19 cellular contexts compared by ENCODE assay signal in the genomic region with DNA sequence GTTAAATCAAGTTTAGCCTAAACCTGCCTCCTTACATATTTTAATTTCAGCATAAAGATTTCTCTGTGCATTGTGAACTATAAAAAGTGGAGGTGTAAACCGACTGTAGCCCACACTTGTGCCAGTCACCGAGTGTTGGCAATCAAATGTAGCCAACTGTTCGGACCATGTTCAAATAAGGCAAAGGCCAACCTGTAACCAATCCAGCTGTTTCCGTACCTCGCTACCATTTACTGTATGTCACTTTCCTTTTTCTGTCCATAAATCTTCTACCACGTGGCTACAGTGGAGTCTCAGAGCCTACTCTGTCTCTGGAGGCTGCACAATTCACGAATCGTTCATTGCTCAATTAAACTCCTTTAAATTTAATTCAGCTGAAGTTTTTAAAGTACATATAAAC.
DNase-seq lines count a peak whose midpoint lies in the region; ATAC-seq, FAIRE-seq and TF ChIP-seq lines count a peak whose summit lies in the region.
"Had no signal": no experiment of that assay in that cellular context is flagged by ENCODE, and none has a peak within 500 bp of the region (broad histone marks: within the 10 kb centered on the region; RNA-seq: fewer than 3 reads in every experiment).

No MANE protein-coding gene starts in this region.

- H3K9ac ChIP-seq in HepG2 (ENCODE audit: insufficient read depth, low read depth, low read length) = no peak overlapping the region
- H3K9ac ChIP-seq in H1 (replicated peaks in 1 of 4; ENCODE audit: extremely low read depth in 1 of 4, low read depth in 3 of 4, low read length in 3 of 4) = no peak overlapping the region
- H3K9ac ChIP-seq: BLaER1 had no signal

- no peak overlapping the region for H2BK120ac ChIP-seq in H1 (replicated peaks; ENCODE audit: low read depth, low read length)

- TF ChIP-seq EP300 in HepG2 (IDR thresholded peaks at IDR 0.05; ENCODE audit: low read depth in 2 of 2, low read length in 2 of 2) = no peak
- no peak for TF ChIP-seq EP300 in HepG2 (CRISPR knock-in tag; IDR thresholded peaks at IDR 0.05; ENCODE audit: borderline replicate concordance)
- no peak for TF ChIP-seq EP300 in H1 (IDR thresholded peaks at IDR 0.05; ENCODE audit: borderline replicate concordance in 1 of 2, low read depth in 2 of 2, low read length in 2 of 2)

- ATAC-seq in right lobe of liver (peak; percentile 38 to 85 (median 48)), HepG2 (no peak), GM19397 (IDR thresholded peaks at IDR 0.05; ENCODE audit: unreplicated experiment) (no peak)
- ATAC-seq: CD8-positive, alpha-beta T cell; GM12878 had no signal

- H3K56ac ChIP-seq in H1 (replicated peaks; ENCODE audit: insufficient read length, low read depth, low read length) = no peak overlapping the region

- H3K27me3 ChIP-seq in right lobe of liver = no peaks in the 10 kb centered on the region
- no peaks in the 10 kb centered on the region for H3K27me3 ChIP-seq in HepG2 (ENCODE audit: control insufficient read depth in 1 of 2, insufficient read depth in 2 of 2, low read length in 2 of 2)
- no peaks in the 10 kb centered on the region for H3K27me3 ChIP-seq in H1 (replicated peaks in 1 of 4; ENCODE audit: control insufficient read depth in 3 of 4, extremely low read depth in 1 of 4, insufficient read depth in 3 of 4, low read length in 3 of 4)
- H3K27me3 ChIP-seq in osteoblast (ENCODE audit: insufficient read depth, low read length) = no peaks in the 10 kb centered on the region
- H3K27me3 ChIP-seq: BLaER1 had no signal

- H4K20me1 ChIP-seq in HepG2 (ENCODE audit: insufficient read depth, low read length) (no peaks in the 10 kb centered on the region), H1 (replicated peaks in 1 of 2; ENCODE audit: control insufficient read depth in 1 of 2, insufficient read depth in 2 of 2, low read length in 2 of 2) (no peaks in the 10 kb centered on the region), osteoblast (ENCODE audit: insufficient read depth, low read length) (no peaks in the 10 kb centered on the region)
- H4K20me1 ChIP-seq: BLaER1 had no signal

- H3K4me3 ChIP-seq in right lobe of liver (no peak overlapping the region), HepG2 (replicated peaks in 1 of 3; ENCODE audit: insufficient read depth in 1 of 3, low read depth in 2 of 3, low read length in 3 of 3) (no peak overlapping the region), H1 (ENCODE audit: extremely low read depth in 1 of 4, insufficient read depth in 2 of 4, low read depth in 3 of 4, low read length in 4 of 4) (no peak overlapping the region), osteoblast (ENCODE audit: insufficient read depth, low read length) (no peak overlapping the region)
- H3K4me3 ChIP-seq: BLaER1, GM12878 had no signal

- H3K4me2 ChIP-seq in HepG2 (ENCODE audit: low read depth, low read length) (no peak overlapping the region), H1 (ENCODE audit: insufficient read depth in 1 of 2, low read depth in 2 of 2, low read length in 2 of 2) (no peak overlapping the region), osteoblast (ENCODE audit: insufficient read depth, low read length) (no peak overlapping the region)
- H3K4me2 ChIP-seq: BLaER1 had no signal

- H3K9me3 ChIP-seq in right lobe of liver (no peaks in the 10 kb centered on the region), HepG2 (ENCODE audit: low read length) (no peaks in the 10 kb centered on the region), H1 (ENCODE audit: insufficient read depth in 2 of 2, low read depth in 1 of 2, low read length in 1 of 2) (peaks cover 0 to 3% of the 10 kb centered on the region in 2 experiments; a peak in 1 of 4 replicates), osteoblast (ENCODE audit: low read depth, low read length) (no peaks in the 10 kb centered on the region)
- H3K9me3 ChIP-seq: Caco-2 had no signal

- no peak overlapping the region for H3K4ac ChIP-seq in H1 (replicated peaks; ENCODE audit: insufficient read length, low read depth, low read length)

- H4K91ac ChIP-seq in H1 (replicated peaks; ENCODE audit: insufficient read length, low read length) = no peak overlapping the region

- no peak overlapping the region for H2BK20ac ChIP-seq in H1 (ENCODE audit: low read length)

- CTCF ChIA-PET in HepG2 (lab: Yijun Ruan, JAX; ENCODE audit: low intra/inter-chr PET ratio, low total read pairs) (no interaction called here), H1 (lab: Charles Lee; ENCODE audit: partially characterized antibody) (no interaction called here)

- no peaks in the 10 kb centered on the region for H3K79me1 ChIP-seq in H1 (ENCODE audit: low read depth, low read length)

- H2AFZ ChIP-seq in HepG2 (ENCODE audit: low read length) (no peak overlapping the region), H1 (ENCODE audit: low read length) (0 out of 2 replicates have a peak overlapping the region, but pooled peaks have one; percentile 22), osteoblast (ENCODE audit: low read length) (peak overlapping the region; percentile 25)

- H3K79me2 ChIP-seq in HepG2 (ENCODE audit: insufficient read depth, low read length) (no peaks in the 10 kb centered on the region), H1 (ENCODE audit: control insufficient read depth in 1 of 2, insufficient read depth in 2 of 2, low read length in 2 of 2) (no peaks in the 10 kb centered on the region), osteoblast (ENCODE audit: insufficient read depth, low read length) (no peaks in the 10 kb centered on the region)

- H4K8ac ChIP-seq in H1 (ENCODE audit: extremely low read depth, insufficient read depth, low read length) = no peak overlapping the region

- TF ChIP-seq POLR2A in right lobe of liver (IDR thresholded peaks at IDR 0.05) (no peak), HepG2 (IDR thresholded peaks at IDR 0.05; ENCODE audit: insufficient read depth in 1 of 2, low read depth in 2 of 2, low read length in 2 of 2) (no peak), H1 (IDR thresholded peaks at IDR 0.05; ENCODE audit: control extremely low read depth in 1 of 2, low read depth in 2 of 2, low read length in 2 of 2) (no peak)

- H4K5ac ChIP-seq in H1 (ENCODE audit: insufficient read length, low read depth, low read length) = no peak overlapping the region

- no peak overlapping the region for H3K23ac ChIP-seq in H1 (ENCODE audit: insufficient read length)

- 33% methylated on average over 8 of the region's 8 CpGs for WGBS in right lobe of liver (ENCODE audit: insufficient coverage, low coverage, low lambda C conversion rate, missing lambda C conversion rate)
- 24% methylated on average over 8 of the region's 8 CpGs for WGBS in HepG2 (ENCODE audit: low lambda C conversion rate)
- WGBS in H1 (ENCODE audit: extremely low coverage in 1 of 2, insufficient coverage in 1 of 2, insufficient read length in 1 of 2, insufficient replicate concordance in 2 of 2, low coverage in 1 of 2, low lambda C conversion rate in 2 of 2, missing lambda C conversion rate in 1 of 2), 2 experiments = 97% methylated on average over 8 of the region's 8 CpGs; no CpG with 5 or more reads in 1 of the 2 experiments

- DNase-seq in right lobe of liver = no peak
- no peak for DNase-seq in HepG2 (ENCODE audit: low spot score)
- DNase-seq in H1 (ENCODE audit: low read depth in 1 of 2, low spot score in 2 of 2) = no peak
- DNase-seq in osteoblast (ENCODE audit: insufficient read length, low spot score, missing footprints) = no peak
- no peak for DNase-seq in kidney glomerular epithelial cell (lab: John Stamatoyannopoulos, UW)
- DNase-seq: Caco-2; CD4-positive, CD25-positive, alpha-beta regulatory T cell; CD8-positive, alpha-beta T cell; DMS153; DND-41; GOT3; H7; HCEC 1CT had no signal

- no peak for TF ChIP-seq CTCF in right lobe of liver (IDR thresholded peaks at IDR 0.05)
- TF ChIP-seq CTCF in HepG2 (CRISPR knock-in tag; IDR thresholded peaks at IDR 0.05) = no peak
- TF ChIP-seq CTCF in H1 (IDR thresholded peaks at IDR 0.05; ENCODE audit: control extremely low read depth in 1 of 3, insufficient read depth in 1 of 3, low read depth in 1 of 3, low read length in 3 of 3) = no peak
- TF ChIP-seq CTCF in osteoblast (IDR thresholded peaks at IDR 0.05; ENCODE audit: extremely low read depth, low read depth, low read length) = no peak

- no peak overlapping the region for H2BK15ac ChIP-seq in H1 (ENCODE audit: low read length)

- H3K18ac ChIP-seq in H1 (ENCODE audit: extremely low read depth, low read length) = no peak overlapping the region

- H2BK5ac ChIP-seq in H1 (ENCODE audit: low read depth, low read length) = no peak overlapping the region

- intact Hi-C loops in right lobe of liver (cut with DNase I) = no loop called here
- intact Hi-C loops in HepG2 (cut with micrococcal nuclease; ENCODE audit: unreplicated experiment) = no loop called here

- H3K27ac ChIP-seq in right lobe of liver (no peak overlapping the region), HepG2 (ENCODE audit: extremely low read length, insufficient read depth, low read length) (no peak overlapping the region), H1 (ENCODE audit: low read depth, low read length) (no peak overlapping the region), osteoblast (ENCODE audit: low read depth, low read length) (no peak overlapping the region)
- H3K27ac ChIP-seq: 22Rv1, BLaER1, C4-2B had no signal

- no peak for TF ChIP-seq RAD21 in HepG2 (CRISPR knock-in tag; IDR thresholded peaks at IDR 0.05)
- TF ChIP-seq RAD21 in H1 (IDR thresholded peaks at IDR 0.05 in 1 of 2, conservative IDR thresholded peaks at IDR 0.05 in 1 of 2; ENCODE audit: low read depth in 2 of 2, low read length in 2 of 2) = no peak

- H3K23me2 ChIP-seq in H1 (ENCODE audit: low read depth, low read length) = no peaks in the 10 kb centered on the region

- BruUV-seq in HepG2 (replicated peaks; lab: Mats Ljungman, UMichigan) = no TSS peak

- H3K36me3 ChIP-seq in right lobe of liver = no peaks in the 10 kb centered on the region
- H3K36me3 ChIP-seq in HepG2 (replicated peaks in 1 of 2; ENCODE audit: control insufficient read depth in 1 of 2, insufficient read depth in 2 of 2, low read length in 2 of 2) = no peaks in the 10 kb centered on the region
- H3K36me3 ChIP-seq in H1 (ENCODE audit: control insufficient read depth in 2 of 4, insufficient read depth in 4 of 4, low read length in 3 of 4) = no peaks in the 10 kb centered on the region
- H3K36me3 ChIP-seq in osteoblast (ENCODE audit: insufficient read depth, low read length) = no peaks in the 10 kb centered on the region
- H3K36me3 ChIP-seq: BLaER1 had no signal

- H3K14ac ChIP-seq in H1 (ENCODE audit: insufficient read length) = no peak overlapping the region

- POLR2A ChIA-PET in HepG2 (lab: Yijun Ruan, JAX) (no interaction called here), H1 (lab: Charles Lee; ENCODE audit: partially characterized antibody) (no interaction called here)

- H2AK5ac ChIP-seq in H1 (ENCODE audit: low read depth, low read length) = no peak overlapping the region

- in situ Hi-C loops in HepG2 (cut with HindIII; ENCODE audit: extremely low pct_ligation_motif_present, low pct_unique_long_range_greater_than_20kb) = no loop called here

- no peaks in the 10 kb centered on the region for H3K4me1 ChIP-seq in right lobe of liver
- H3K4me1 ChIP-seq in HepG2 (ENCODE audit: insufficient read depth, low read length) = no peaks in the 10 kb centered on the region
- peaks cover 0 to 2% (median 0%) of the 10 kb centered on the region in 4 experiments; a peak in 1 of 7 replicates for H3K4me1 ChIP-seq in H1 (replicated peaks in 1 of 4; ENCODE audit: control insufficient read depth in 3 of 4, insufficient read depth in 4 of 4, low read length in 3 of 4)
- peaks cover 5% of the 10 kb centered on the region for H3K4me1 ChIP-seq in osteoblast (ENCODE audit: insufficient read depth, low read length)
- H3K4me1 ChIP-seq: BLaER1, Caco-2 had no signal

- no peak for FAIRE-seq in HepG2 (lab: Jason Lieb, UNC)
- no peak for FAIRE-seq in H1 (lab: Jason Lieb, UNC)
- FAIRE-seq: GM12878, GM19239 had no signal

- H2BK12ac ChIP-seq in H1 (ENCODE audit: low read depth, low read length) = 0 out of 2 replicates have a peak overlapping the region, but pooled peaks have one; percentile 33

Comparison
In these comparisons a context has a peak if more than half of its experiments do, and no peak if none do; other contexts are left out.
1. ATAC-seq: peak in right lobe of liver (4 of 4); none in HepG2 (single experiment) and GM19397 (single experiment).